Comparison of ENCODE assay signal across 9 cellular contexts in the genomic region with DNA sequence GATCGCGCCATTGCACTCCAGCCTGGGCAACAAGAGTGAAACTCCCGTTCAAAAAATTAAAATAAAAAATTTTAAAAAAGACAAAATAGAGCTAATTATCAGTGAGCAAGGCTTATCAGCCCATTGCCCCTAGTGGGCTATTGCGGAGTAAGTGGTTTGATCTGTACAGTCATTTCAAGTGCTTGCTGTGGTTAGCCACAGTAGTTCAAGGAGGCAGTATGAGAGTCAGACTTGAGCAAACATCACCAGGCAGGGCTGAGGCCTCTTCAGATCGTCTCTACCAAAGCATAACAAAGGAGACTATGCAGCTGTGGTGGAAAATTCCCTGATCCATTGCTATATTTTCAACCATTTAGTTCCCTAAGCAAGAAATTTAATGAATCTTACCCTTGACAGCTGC. TPM values are rescaled to one million over a fixed set of nuclear protein-coding genes. Genes with fewer than 3 reads are reported as not detected.
DNase-seq lines count a peak whose midpoint lies in the region; ATAC-seq and TF ChIP-seq lines count a peak whose summit lies in the region.
"Had no signal": no experiment of that assay in that cellular context is flagged by ENCODE, and none has a peak within 500 bp of the region (broad histone marks: within the 10 kb centered on the region; RNA-seq: fewer than 3 reads in every experiment).

No MANE protein-coding gene starts in this region.

- peaks cover 7% of the 10 kb centered on the region for H3K79me1 ChIP-seq in mesenchymal stem cell (replicated peaks; ENCODE audit: low read length, poor library complexity, severe bottlenecking)
- no peaks in the 10 kb centered on the region for H3K79me1 ChIP-seq in neuronal stem cell (ENCODE audit: low read depth, low read length)

- peak; percentile 9 for DNase-seq in DMS 273 (lab: John Stamatoyannopoulos, UW; ENCODE audit: unreplicated experiment)
- no peak for DNase-seq in DMS 273 treated with DMSO at 0.1 percent for 48 hours (lab: John Stamatoyannopoulos, UW)
- peak; percentile 88 for DNase-seq in Jurkat, Clone E6-1 (ENCODE audit: low read depth, low spot score)
- DNase-seq in activated CD4-positive, alpha-beta T cell treated with anti-CD3 and anti-CD28 coated beads, Interleukin-2, amount 50 U/mL, for 48 hours = peak; percentile 34 to 55
- peak; percentile 98 for DNase-seq in mesenchymal stem cell
- DNase-seq in body of pancreas = no peak
- no peak for DNase-seq in neuronal stem cell (ENCODE audit: low spot score)

- H3K4me2 ChIP-seq in mesenchymal stem cell (ENCODE audit: low read length, poor library complexity, severe bottlenecking) = no peak overlapping the region
- H3K4me2 ChIP-seq in neuronal stem cell (ENCODE audit: insufficient read depth, low read length, poor library complexity, severe bottlenecking) = no peak overlapping the region

- no peak overlapping the region for H3K4me3 ChIP-seq in Jurkat, Clone E6-1 (ENCODE audit: low read length)
- H3K4me3 ChIP-seq in mesenchymal stem cell (ENCODE audit: insufficient read depth in 1 of 2, low read depth in 1 of 2, low read length in 2 of 2) = no peak overlapping the region
- H3K4me3 ChIP-seq in body of pancreas = no peak overlapping the region
- no peak overlapping the region for H3K4me3 ChIP-seq in neuronal stem cell (ENCODE audit: low read length in 2 of 2)

- H4K8ac ChIP-seq in mesenchymal stem cell (ENCODE audit: low read length) = no peak overlapping the region
- H4K8ac ChIP-seq in neuronal stem cell (ENCODE audit: low read depth, low read length) = no peak overlapping the region

- H3K4me1 ChIP-seq in mesenchymal stem cell (ENCODE audit: control insufficient read depth, insufficient read depth, low read depth, low read length) = peaks cover 6% of the 10 kb centered on the region
- peaks cover 20% of the 10 kb centered on the region for H3K4me1 ChIP-seq in body of pancreas
- H3K4me1 ChIP-seq in neuronal stem cell (ENCODE audit: control insufficient read depth in 2 of 2, insufficient read depth in 1 of 2, low read depth in 1 of 2, low read length in 2 of 2) = peaks cover 0 to 4% of the 10 kb centered on the region in 2 donors

- no peaks in the 10 kb centered on the region for H3K9me3 ChIP-seq in mesenchymal stem cell (ENCODE audit: control insufficient read depth, low read length)
- H3K9me3 ChIP-seq in body of pancreas = no peaks in the 10 kb centered on the region
- H3K9me3 ChIP-seq in neuronal stem cell (replicated peaks in 1 of 2; ENCODE audit: control insufficient read depth in 2 of 2, insufficient read depth in 1 of 2, low read depth in 1 of 2, low read length in 2 of 2) = peaks cover 0 to 5% of the 10 kb centered on the region in 2 donors

- ATAC-seq in GM21786 (IDR thresholded peaks at IDR 0.05; ENCODE audit: unreplicated experiment) (peak; percentile 88), body of pancreas (no peak)

- H2BK15ac ChIP-seq in mesenchymal stem cell (ENCODE audit: low read depth, poor library complexity, severe bottlenecking) = no peak overlapping the region
- no peak overlapping the region for H2BK15ac ChIP-seq in neuronal stem cell (ENCODE audit: low read length)

- H2BK120ac ChIP-seq in mesenchymal stem cell (ENCODE audit: low read depth, low read length) = no peak overlapping the region
- H2BK120ac ChIP-seq in neuronal stem cell (ENCODE audit: low read depth, low read length) = no peak overlapping the region

- H3K23ac ChIP-seq in mesenchymal stem cell (ENCODE audit: low read length in 2 of 2) (no peak overlapping the region), neuronal stem cell (ENCODE audit: low read depth, low read length, poor library complexity) (no peak overlapping the region)

- H3K4ac ChIP-seq in mesenchymal stem cell (ENCODE audit: low read depth in 1 of 2, low read length in 2 of 2) (no peak overlapping the region), neuronal stem cell (ENCODE audit: low read length) (no peak overlapping the region)

- H3K36me3 ChIP-seq in mesenchymal stem cell (ENCODE audit: control insufficient read depth in 1 of 2, insufficient read depth in 2 of 2, low read depth in 1 of 2, low read length in 2 of 2) (peaks cover 2 to 26% of the 10 kb centered on the region in 2 experiments), body of pancreas (replicated peaks in 1 of 2; ENCODE audit: insufficient read depth in 1 of 2, low read depth in 2 of 2) (no peaks in the 10 kb centered on the region), neuronal stem cell (replicated peaks in 1 of 2; ENCODE audit: control insufficient read depth in 2 of 2, insufficient read depth in 2 of 2, low read length in 2 of 2) (peaks cover 0 to 9% of the 10 kb centered on the region in 2 donors)

- no peak overlapping the region for H2BK12ac ChIP-seq in mesenchymal stem cell (ENCODE audit: low read length in 2 of 2)
- no peak overlapping the region for H2BK12ac ChIP-seq in neuronal stem cell (ENCODE audit: low read length)

- TF ChIP-seq CTCF in body of pancreas (IDR thresholded peaks at IDR 0.05) = no peak

- H4K91ac ChIP-seq in mesenchymal stem cell (ENCODE audit: low read length) (no peak overlapping the region), neuronal stem cell (ENCODE audit: low read depth, low read length, poor library complexity) (no peak overlapping the region)

- H3K18ac ChIP-seq in mesenchymal stem cell (ENCODE audit: low read depth in 1 of 2, low read length in 2 of 2) (peak overlapping the region in 1 of 2 experiments; percentile 76), neuronal stem cell (ENCODE audit: low read length) (no peak overlapping the region)

- H3K27me3 ChIP-seq in mesenchymal stem cell (ENCODE audit: control insufficient read depth in 1 of 2, insufficient read depth in 1 of 2, low read length in 2 of 2) = no peaks in the 10 kb centered on the region
- no peaks in the 10 kb centered on the region for H3K27me3 ChIP-seq in body of pancreas
- H3K27me3 ChIP-seq in neuronal stem cell (ENCODE audit: control insufficient read depth in 3 of 3, insufficient read depth in 3 of 3, low read depth in 1 of 3, low read length in 3 of 3) = peaks cover 0 to 27% (median 8%) of the 10 kb centered on the region in 3 experiments

- H2AFZ ChIP-seq in mesenchymal stem cell (ENCODE audit: low read depth, low read length) (no peak overlapping the region), neuronal stem cell (ENCODE audit: low read length) (no peak overlapping the region)

- H3K14ac ChIP-seq in mesenchymal stem cell (ENCODE audit: low read length in 2 of 2) (no peak overlapping the region), neuronal stem cell (ENCODE audit: low read length) (no peak overlapping the region)

- H3K27ac ChIP-seq in mesenchymal stem cell (ENCODE audit: low read length, poor library complexity, severe bottlenecking) = peak overlapping the region; percentile 82
- no peak overlapping the region for H3K27ac ChIP-seq in body of pancreas
- no peak overlapping the region for H3K27ac ChIP-seq in neuronal stem cell (replicated peaks; ENCODE audit: low read length)
- H3K27ac ChIP-seq: 22Rv1 had no signal

- intact Hi-C loops in body of pancreas (cut with DNase I) = no loop called here

- TF ChIP-seq POLR2A in body of pancreas (IDR thresholded peaks at IDR 0.05) = no peak

- H2BK5ac ChIP-seq in mesenchymal stem cell (ENCODE audit: low read depth, low read length, poor library complexity, severe bottlenecking) (peak overlapping the region; percentile 75), neuronal stem cell (ENCODE audit: low read length) (no peak overlapping the region)

- H2AK5ac ChIP-seq in mesenchymal stem cell (ENCODE audit: low read length, severe bottlenecking) = peak overlapping the region; percentile 58
- H2AK5ac ChIP-seq in neuronal stem cell (ENCODE audit: low read depth, low read length) = no peak overlapping the region

- H3K9ac ChIP-seq in mesenchymal stem cell (ENCODE audit: low read length) (peak overlapping the region; percentile 66), neuronal stem cell (ENCODE audit: low read depth, low read length, poor library complexity) (no peak overlapping the region)

- 4% methylated on average over 2 of the region's 5 CpGs for WGBS in mesenchymal stem cell
- WGBS in body of pancreas, 2 donors = 79 to 83% methylated on average over 5 of the region's 5 CpGs
- no CpG with 5 or more reads among the region's 5 CpGs for WGBS in neuronal stem cell (ENCODE audit: extremely low coverage in 2 of 2, insufficient read length in 2 of 2, insufficient replicate concordance in 1 of 2), 2 donors

RNA-seq across cellular contexts. Expression of gene SBF2, which starts 4.3 kb away (rescaled TPM):
- polyA plus RNA-seq in Jurkat, Clone E6-1 (2012; ENCODE audit: insufficient read depth, insufficient read length) = 15.8 TPM
- polyA plus RNA-seq in mesenchymal stem cell (2013, experiment 1 of 2) = 21.0 TPM
- polyA plus RNA-seq in mesenchymal stem cell (2013, experiment 2 of 2) = 20.2 TPM
- 10 to 100 TPM; 23.6 to 38.9 TPM for total RNA-seq in body of pancreas
- polyA plus RNA-seq in neuronal stem cell (2013, experiment 1 of 2) = 19.0 TPM
- 19.7 TPM for polyA plus RNA-seq in neuronal stem cell (2013, experiment 2 of 2)

RNA-seq across cellular contexts. Expression of gene ADM, which starts 6.5 kb away (rescaled TPM):
- not detected for polyA plus RNA-seq in Jurkat, Clone E6-1 (2012; ENCODE audit: insufficient read depth, insufficient read length)
- 90.3 TPM for polyA plus RNA-seq in mesenchymal stem cell (2013, experiment 1 of 2)
- polyA plus RNA-seq in mesenchymal stem cell (2013, experiment 2 of 2) = 87.3 TPM
- 10 to 100 TPM; 52.7 to 85.4 TPM for total RNA-seq in body of pancreas
- 2.9 TPM for polyA plus RNA-seq in neuronal stem cell (2013, experiment 1 of 2)
- polyA plus RNA-seq in neuronal stem cell (2013, experiment 2 of 2) = 2.6 TPM

Comparison
In these comparisons a context has a peak if more than half of its experiments do, and no peak if none do; other contexts are left out.
1. DNase-seq: peak in DMS 273 (single experiment), Jurkat, Clone E6-1 (single experiment), activated CD4-positive, alpha-beta T cell treated with anti-CD3 and anti-CD28 coated beads, Interleukin-2, amount 50 U/mL, for 48 hours (2 of 2) and mesenchymal stem cell (single experiment); none in DMS 273 treated with DMSO at 0.1 percent for 48 hours (single experiment), body of pancreas (0 of 4) and neuronal stem cell (single experiment).